ENCODE assay signal across 25 cellular contexts in genomic region chr9:19020886-19021285, GRCh38. TPM values are rescaled to one million over a fixed set of nuclear protein-coding genes. Genes with fewer than 3 reads are reported as not detected.
"Had no signal": no experiment of that assay in that cellular context is flagged by ENCODE, and none has a peak within 500 bp of the region (broad histone marks: within the 10 kb centered on the region; RNA-seq: fewer than 3 reads in every experiment).

No MANE protein-coding gene starts in this region.

- DNase-seq: activated B cell treated with CpG ODN at 0.5 μM for 24 hours; activated CD4-positive, alpha-beta memory T cell treated with anti-CD3 and anti-CD28 coated beads, Interleukin-2, amount 10 ng/mL, durations not matched to agents 7 days and 5 days; activated CD4-positive, alpha-beta T cell treated with anti-CD3 and anti-CD28 coated beads for 48 hours; activated CD4-positive, alpha-beta T cell treated with anti-CD3 and anti-CD28 coated beads, Interleukin-2, amount 10 ng/mL, durations not matched to agents 7 days and 5 days; activated CD4-positive, alpha-beta T cell treated with anti-CD3 and anti-CD28 coated beads, Interleukin-2, amount 50 U/mL, for 48 hours; activated CD4-positive, CD25-positive, alpha-beta regulatory T cell treated with anti-CD3 and anti-CD28 coated beads, Interleukin-2, amount 50 U/mL, for 72 hours; activated CD8-positive, alpha-beta memory T cell treated with anti-CD3 and anti-CD28 coated beads for 24 hours; activated CD8-positive, alpha-beta memory T cell treated with anti-CD3 and anti-CD28 coated beads, Interleukin-2, amount 10 ng/mL, durations not matched to agents 7 days and 5 days; activated CD8-positive, alpha-beta memory T cell treated with anti-CD3 and anti-CD28 coated beads, Interleukin-2, amount 50 U/mL, for 48 hours; activated CD8-positive, alpha-beta T cell treated with anti-CD3 and anti-CD28 coated beads, Interleukin-2, amount 10 ng/mL, durations not matched to agents 7 days and 5 days; activated effector memory CD4-positive, alpha-beta T cell treated with Interleukin-2 at 50 U/mL for 16 hours; activated gamma-delta T cell; activated naive CD4-positive, alpha-beta T cell treated with anti-CD3 and anti-CD28 coated beads, Interleukin-2, amount 10 ng/mL, durations not matched to agents 7 days and 5 days; activated naive CD4-positive, alpha-beta T cell treated with Interleukin-2 at 50 U/mL for 16 hours; activated naive CD8-positive, alpha-beta T cell treated with anti-CD3 and anti-CD28 coated beads, Interleukin-2, amount 10 ng/mL, durations not matched to agents 7 days and 5 days; activated naive CD8-positive, alpha-beta T cell treated with anti-CD3 and anti-CD28 coated beads, Interleukin-2, amount 50 U/mL, for 24 hours; activated T-cell treated with anti-CD3 and anti-CD28 coated beads, Interleukin-2, amount 50 U/mL, for 24 hours; activated T-cell treated with anti-CD3 and anti-CD28 coated beads, Interleukin-2, amount 50 U/mL, for 48 hours; amygdala; anterior cingulate cortex; T-helper 1 cell; T-helper 2 cell; T-helper 9 cell had no signal

- ATAC-seq: activated CD8-positive, alpha-beta memory T cell treated with anti-CD3 and anti-CD28 coated beads, Interleukin-2, amount 10 ng/mL, durations not matched to agents 7 days and 5 days; activated CD8-positive, alpha-beta T cell treated with anti-CD3 and anti-CD28 coated beads, Interleukin-2, amount 10 ng/mL, durations not matched to agents 7 days and 5 days; activated naive CD8-positive, alpha-beta T cell treated with anti-CD3 and anti-CD28 coated beads, Interleukin-2, amount 50 U/mL, for 24 hours had no signal

RNA-seq across cellular contexts. Expression of gene SAXO1, which starts 12.1 kb away (rescaled TPM):
- total RNA-seq: activated CD4-positive, alpha-beta memory T cell treated with anti-CD3 and anti-CD28 coated beads, Interleukin-2, amount 10 ng/mL, durations not matched to agents 7 days and 5 days; activated T-helper 2 cell treated with anti-CD3 and anti-CD28 coated beads, Interferon-gamma antibody, Interleukin-2, Interleukin-4, amounts not matched to agents 10 μg/mL and 5 μg/mL and 100 μg/mL, durations not matched to agents 14 hours and 24 hours and 36 hours; bronchial epithelial cell had no signal
